ENCODE assay signal across 8 cellular contexts in genomic region chr11:45899086-45899447, GRCh38. TPM values are rescaled to one million over a fixed set of nuclear protein-coding genes. Genes with fewer than 3 reads are reported as not detected.
DNase-seq lines count a peak whose midpoint lies in the region; ATAC-seq and TF ChIP-seq lines count a peak whose summit lies in the region.

No MANE protein-coding gene starts in this region.

- peaks cover 0 to 17% of the 10 kb centered on the region in 2 donors for H3K4me1 Mint-ChIP-seq in natural killer cell

- H3K36me3 Mint-ChIP-seq in natural killer cell = no peaks in the 10 kb centered on the region

- H3K36me3 ChIP-seq in heart right ventricle (peaks cover 0 to 18% (median 0%) of the 10 kb centered on the region in 9 donors), breast epithelium (no peaks in the 10 kb centered on the region), vagina (peaks cover 0 to 6% of the 10 kb centered on the region in 2 donors)

- H3K4me3 Mint-ChIP-seq in natural killer cell = peak overlapping the region; percentile 78

- H3K4me1 ChIP-seq in heart right ventricle = peaks cover 10 to 31% (median 21%) of the 10 kb centered on the region in 9 donors
- peaks cover 4 to 6% of the 10 kb centered on the region in 2 donors for H3K4me1 ChIP-seq in breast epithelium
- peaks cover 22% of the 10 kb centered on the region for H3K4me1 ChIP-seq in vagina

- ATAC-seq in heart right ventricle (peak in 1 of 8 donors; percentile 1), Right ventricle myocardium superior (ENCODE audit: poor library complexity) (no peak), natural killer cell (no peak)

- TF ChIP-seq POLR2A in breast epithelium (IDR thresholded peaks at IDR 0.05) (no peak), vagina (IDR thresholded peaks at IDR 0.05) (no peak), erythroblast (IDR thresholded peaks at IDR 0.05; ENCODE audit: low read length) (no peak)

- intact Hi-C loops in heart right ventricle (cut with DNase I) = loop anchor here in 1 of 10 donors (10.0 kb wide), 1 partner anchor 54 kb away; the partner anchor contains the start of gene CRY2
- intact Hi-C loops in Right ventricle myocardium superior (cut with DNase I) = no loop called here
- intact Hi-C loops in breast epithelium (cut with DNase I; ENCODE audit: low total_unique reads) = no loop called here
- intact Hi-C loops in natural killer cell (cut with micrococcal nuclease) = loop anchor here (1.0 kb wide), 1 partner anchor 19 kb away; no protein-coding TSS in a partner anchor
- intact Hi-C loops in vagina (cut with DNase I) = no loop called here

- H3K27me3 Mint-ChIP-seq in natural killer cell (ENCODE audit: low read depth in 2 of 2) = peaks cover 0 to 34% of the 10 kb centered on the region in 2 donors

- H3K27ac ChIP-seq in heart right ventricle (peak overlapping the region in 3 of 10 donors; percentile 53 to 82 (median 78)), breast epithelium (peak overlapping the region; percentile 68 to 84), vagina (peak overlapping the region; percentile 66)

- WGBS in heart right ventricle, 2 donors = 12 to 17% methylated on average over 3 of the region's 3 CpGs

- H3K27ac Mint-ChIP-seq in natural killer cell = peak overlapping the region in 1 of 2 donors; percentile 85

- no peak for TF ChIP-seq CTCF in heart right ventricle (IDR thresholded peaks at IDR 0.05)
- no peak for TF ChIP-seq CTCF in breast epithelium (IDR thresholded peaks at IDR 0.05)
- no peak for TF ChIP-seq CTCF in natural killer cell (IDR thresholded peaks at IDR 0.05)
- TF ChIP-seq CTCF in vagina (IDR thresholded peaks at IDR 0.05) = no peak

- DNase-seq in heart right ventricle = no peak
- DNase-seq in Right ventricle myocardium superior = no peak
- no peak for DNase-seq in breast epithelium (ENCODE audit: low spot score in 2 of 2)
- no peak for DNase-seq in natural killer cell
- DNase-seq in vagina (ENCODE audit: extremely low spot score in 2 of 2) = no peak
- DNase-seq in occipital lobe (lab: John Stamatoyannopoulos, UW) = no peak
- no peak for DNase-seq in NCI-H2196 (lab: John Stamatoyannopoulos, UW; ENCODE audit: unreplicated experiment)
- no peak for DNase-seq in erythroblast (lab: John Stamatoyannopoulos, UW)

- H3K9me3 ChIP-seq in heart right ventricle = no peaks in the 10 kb centered on the region
- H3K9me3 ChIP-seq in breast epithelium = no peaks in the 10 kb centered on the region
- H3K9me3 ChIP-seq in vagina = no peaks in the 10 kb centered on the region

- H3K9me3 Mint-ChIP-seq in natural killer cell = no peaks in the 10 kb centered on the region

- H3K27me3 ChIP-seq in heart right ventricle = peaks cover 0 to 60% (median 0%) of the 10 kb centered on the region in 7 donors
- no peaks in the 10 kb centered on the region for H3K27me3 ChIP-seq in breast epithelium
- H3K27me3 ChIP-seq in vagina = no peaks in the 10 kb centered on the region

- H3K4me3 ChIP-seq in heart right ventricle = peak overlapping the region in 9 of 10 donors; percentile 53 to 71 (median 62)
- H3K4me3 ChIP-seq in breast epithelium = peak overlapping the region; percentile 52 to 84 (median 63)
- H3K4me3 ChIP-seq in vagina = peak overlapping the region; percentile 51 to 77

RNA-seq across cellular contexts. Expression of gene FREY1, which starts 8.0 kb away (rescaled TPM):
- total RNA-seq in heart right ventricle (under 1 TPM in 3 of 10 donors, not detected in 7; 0.38 to 0.55 (median 0.39) TPM), Right ventricle myocardium superior (not detected), breast epithelium (1 to 10 TPM in 1 of 3 donors, under 1 TPM in 2; 0.48 to 3.2 (median 0.98) TPM), natural killer cell (1 to 10 TPM; 3.7 to 6.8 (median 3.9) TPM), vagina (not detected), occipital lobe (1.4 TPM)
- polyA plus RNA-seq in heart right ventricle = under 1 TPM; 0.22 to 0.59 TPM

RNA-seq across cellular contexts. Expression of gene MAPK8IP1, which starts 13.6 kb away (rescaled TPM):
- total RNA-seq in heart right ventricle = 1 to 10 TPM; 4.4 to 8.0 (median 6.5) TPM
- polyA plus RNA-seq in heart right ventricle = 1 to 10 TPM; 2.6 to 3.1 TPM
- 4.5 TPM for total RNA-seq in Right ventricle myocardium superior
- 1 to 10 TPM; 5.4 to 7.2 (median 5.9) TPM for total RNA-seq in breast epithelium
- 10 to 100 TPM in 2 of 3 donors, 1 to 10 TPM in 1; 9.7 to 21.5 (median 13.9) TPM for total RNA-seq in natural killer cell
- total RNA-seq in vagina = 7.1 TPM
- total RNA-seq in occipital lobe = 74.7 TPM

RNA-seq across cellular contexts. Expression of gene PEX16, which starts 18.6 kb away (rescaled TPM):
- total RNA-seq in heart right ventricle (10 to 100 TPM; 10.8 to 17.8 (median 13.6) TPM), Right ventricle myocardium superior (8.5 TPM), breast epithelium (10 to 100 TPM; 22.1 to 32.8 (median 25.6) TPM), natural killer cell (10 to 100 TPM; 61.3 to 75.8 (median 67.6) TPM), vagina (35.8 TPM), occipital lobe (19.0 TPM)
- 10 to 100 TPM; 20.1 to 25.4 TPM for polyA plus RNA-seq in heart right ventricle

RNA-seq across cellular contexts. Expression of gene LARGE2, which starts 23.4 kb away (rescaled TPM):
- under 1 TPM in 1 of 10 donors, not detected in 9; 0.42 TPM for total RNA-seq in heart right ventricle
- under 1 TPM in 1 of 2 donors, not detected in 1; 0.23 TPM for polyA plus RNA-seq in heart right ventricle
- total RNA-seq in Right ventricle myocardium superior = not detected
- 1 to 10 TPM in 2 of 3 donors, not detected in 1; 5.9 to 6.3 TPM for total RNA-seq in breast epithelium
- 1 to 10 TPM in 2 of 3 donors, under 1 TPM in 1; 0.40 to 1.7 (median 1.0) TPM for total RNA-seq in natural killer cell
- total RNA-seq in vagina = 6.6 TPM
- total RNA-seq in occipital lobe = 0.16 TPM

RNA-seq across cellular contexts. Expression of gene CRY2, which starts 51.8 kb away (rescaled TPM):
- total RNA-seq in heart right ventricle (100 to 1,000 TPM in 5 of 10 donors, 10 to 100 TPM in 5; 61.8 to 131 (median 98.0) TPM), Right ventricle myocardium superior (68.3 TPM), breast epithelium (10 to 100 TPM; 44.2 to 54.1 (median 44.3) TPM), natural killer cell (100 to 1,000 TPM; 124 to 214 (median 141) TPM), vagina (54.3 TPM), occipital lobe (46.5 TPM)
- polyA plus RNA-seq in heart right ventricle = 10 to 100 TPM; 16.8 to 24.4 TPM
